8 cellular contexts compared by ENCODE assay signal in the genomic region with DNA sequence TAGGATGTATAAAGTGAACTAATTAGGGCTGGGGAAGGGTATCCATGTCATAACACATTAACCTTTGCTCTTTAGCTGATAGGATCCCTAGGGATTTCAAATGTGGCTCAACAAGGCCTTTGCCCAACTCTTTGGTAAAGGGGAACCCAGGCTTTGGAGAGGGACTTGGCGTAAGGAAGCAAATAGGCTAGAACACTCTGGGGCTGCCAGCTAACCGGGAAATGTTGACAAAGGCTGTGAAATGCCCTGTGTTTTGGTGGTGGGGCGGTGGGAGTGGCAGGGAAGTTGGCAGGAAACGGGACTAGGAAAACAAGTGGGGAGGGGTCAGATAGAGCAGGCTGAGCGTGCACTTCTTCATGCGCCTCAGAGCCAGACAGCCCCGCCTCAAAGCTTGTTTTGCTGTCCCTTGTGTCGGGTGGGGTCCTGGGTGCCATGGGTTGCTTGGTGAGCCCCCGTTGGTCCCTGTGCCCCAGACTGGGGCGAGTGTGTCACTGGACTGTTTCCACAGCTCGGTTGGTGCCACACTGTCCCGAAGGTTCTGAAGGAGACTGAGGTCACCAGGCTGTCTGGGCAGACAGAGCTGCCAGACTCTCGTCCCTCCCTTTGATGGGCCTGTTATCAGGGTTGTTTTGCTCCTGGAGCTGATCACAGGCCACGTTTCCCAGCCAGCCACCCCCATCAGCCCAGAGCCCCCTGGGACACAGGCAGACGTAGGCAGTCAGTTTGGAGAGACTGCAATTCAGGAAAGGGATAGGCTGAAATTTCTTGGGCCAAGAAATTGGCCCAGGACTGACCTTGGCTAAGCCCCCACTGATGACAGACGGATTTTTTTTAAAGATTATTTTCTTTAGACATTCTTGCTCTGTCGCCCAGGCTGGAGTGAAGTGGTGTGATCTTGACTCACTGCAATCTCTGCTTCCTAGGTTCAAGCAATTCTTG. TPM values are rescaled to one million over a fixed set of nuclear protein-coding genes. Genes with fewer than 3 reads are reported as not detected.
DNase-seq lines count a peak whose midpoint lies in the region; ATAC-seq and TF ChIP-seq lines count a peak whose summit lies in the region.

No MANE protein-coding gene starts in this region.

- ATAC-seq in activated CD8-positive, alpha-beta memory T cell treated with anti-CD3 and anti-CD28 coated beads, Interleukin-2, amount 10 ng/mL, durations not matched to agents 7 days and 5 days = no peak

- TF ChIP-seq CTCF in esophagus squamous epithelium (IDR thresholded peaks at IDR 0.05) (no peak), transverse colon (IDR thresholded peaks at IDR 0.05) (no peak)

- WGBS in esophagus squamous epithelium, 2 donors = 48 to 52% methylated on average over 14 to 15 of the region's 17 CpGs
- WGBS in mesodermal cell (ENCODE audit: insufficient coverage in 2 of 2), 2 experiments = 79 to 88% methylated on average over 13 to 15 of the region's 17 CpGs
- WGBS in transverse colon (ENCODE audit: low coverage in 1 of 2), 2 donors = 59 to 87% methylated on average over 8 to 16 of the region's 17 CpGs

- no peak overlapping the region for H3K4me3 Mint-ChIP-seq in activated CD8-positive, alpha-beta memory T cell treated with anti-CD3 and anti-CD28 coated beads, Interleukin-2, amount 10 ng/mL, durations not matched to agents 7 days and 5 days

- H3K27ac ChIP-seq in esophagus squamous epithelium = peak overlapping the region; percentile 57 to 91 (median 77)
- peak overlapping the region; percentile 78 for H3K27ac ChIP-seq in mesodermal cell (ENCODE audit: low read depth, low read length, severe bottlenecking)
- H3K27ac ChIP-seq in transverse colon = peak overlapping the region; percentile 58 to 80 (median 62)

- peaks cover 0 to 26% (median 0%) of the 10 kb centered on the region in 3 donors for H3K36me3 ChIP-seq in esophagus squamous epithelium
- peaks cover 16% of the 10 kb centered on the region for H3K36me3 ChIP-seq in mesodermal cell (ENCODE audit: control insufficient read depth, insufficient read depth, low read length)
- peaks cover 0 to 4% (median under 1%) of the 10 kb centered on the region in 4 donors for H3K36me3 ChIP-seq in transverse colon

- CTCF ChIA-PET in activated CD8-positive, alpha-beta memory T cell treated with anti-CD3 and anti-CD28 coated beads, Interleukin-2, amount 10 ng/mL, durations not matched to agents 7 days and 5 days (lab: Charles Lee) = no interaction called here

- DNase-seq in NCI-H446 treated with DMSO at 0.1 percent for 48 hours (lab: John Stamatoyannopoulos, UW) = peak; percentile 35
- DNase-seq in esophagus squamous epithelium (lab: John Stamatoyannopoulos, UW) = no peak
- DNase-seq in transverse colon = peak; percentile 34
- no peak for DNase-seq in NCI-H187 (lab: John Stamatoyannopoulos, UW)
- DNase-seq in CD1c-positive myeloid dendritic cell (ENCODE audit: extremely low spot score) = no peak
- DNase-seq in activated CD8-positive, alpha-beta memory T cell treated with anti-CD3 and anti-CD28 coated beads, Interleukin-2, amount 10 ng/mL, durations not matched to agents 7 days and 5 days = no peak
- no peak for DNase-seq in activated CD4-positive, CD25-positive, alpha-beta regulatory T cell (lab: John Stamatoyannopoulos, UW)

- TF ChIP-seq EP300 in transverse colon (IDR thresholded peaks at IDR 0.05; ENCODE audit: low read depth) = no peak

- H3K4me1 ChIP-seq in esophagus squamous epithelium (peaks cover 5 to 23% (median 8%) of the 10 kb centered on the region in 3 donors), mesodermal cell (ENCODE audit: control insufficient read depth, insufficient read depth, low read length, poor library complexity, severe bottlenecking) (peaks cover 28% of the 10 kb centered on the region), transverse colon (peaks cover 0 to 20% (median 8%) of the 10 kb centered on the region in 4 donors)

- intact Hi-C loops in esophagus squamous epithelium (cut with DNase I) = no loop called here
- intact Hi-C loops in transverse colon (cut with DNase I; ENCODE audit: low total_unique reads) = no loop called here

- no peak overlapping the region for H3K27ac Mint-ChIP-seq in activated CD8-positive, alpha-beta memory T cell treated with anti-CD3 and anti-CD28 coated beads, Interleukin-2, amount 10 ng/mL, durations not matched to agents 7 days and 5 days

- H3K9me3 ChIP-seq in esophagus squamous epithelium (no peaks in the 10 kb centered on the region), mesodermal cell (ENCODE audit: control insufficient read depth, low read length) (no peaks in the 10 kb centered on the region), transverse colon (no peaks in the 10 kb centered on the region)

- no peak for TF ChIP-seq POLR2A in esophagus squamous epithelium (IDR thresholded peaks at IDR 0.05)
- no peak for TF ChIP-seq POLR2A in transverse colon (IDR thresholded peaks at IDR 0.05)

- peak overlapping the region in 1 of 4 donors; percentile 8 for H3K4me3 ChIP-seq in esophagus squamous epithelium
- no peak overlapping the region for H3K4me3 ChIP-seq in mesodermal cell (ENCODE audit: extremely low read depth, insufficient read depth, low read length, poor library complexity, severe bottlenecking)
- H3K4me3 ChIP-seq in transverse colon = no peak overlapping the region

- no peaks in the 10 kb centered on the region for H3K9me3 Mint-ChIP-seq in activated CD8-positive, alpha-beta memory T cell treated with anti-CD3 and anti-CD28 coated beads, Interleukin-2, amount 10 ng/mL, durations not matched to agents 7 days and 5 days (ENCODE audit: low read depth)

- H3K36me3 Mint-ChIP-seq in activated CD8-positive, alpha-beta memory T cell treated with anti-CD3 and anti-CD28 coated beads, Interleukin-2, amount 10 ng/mL, durations not matched to agents 7 days and 5 days = peaks cover 3% of the 10 kb centered on the region

- H3K4me1 Mint-ChIP-seq in activated CD8-positive, alpha-beta memory T cell treated with anti-CD3 and anti-CD28 coated beads, Interleukin-2, amount 10 ng/mL, durations not matched to agents 7 days and 5 days = no peaks in the 10 kb centered on the region

- no peaks in the 10 kb centered on the region for H3K27me3 Mint-ChIP-seq in activated CD8-positive, alpha-beta memory T cell treated with anti-CD3 and anti-CD28 coated beads, Interleukin-2, amount 10 ng/mL, durations not matched to agents 7 days and 5 days

- in situ Hi-C loops in transverse colon (cut with MboI; ENCODE audit: low pct_ligation_motif_present in 1 of 4, low pct_unique_long_range_greater_than_20kb in 1 of 4, low sequenced_read_pairs in 3 of 4) = no loop called here

- H3K27me3 ChIP-seq in esophagus squamous epithelium (no peaks in the 10 kb centered on the region), transverse colon (no peaks in the 10 kb centered on the region)

RNA-seq across cellular contexts. Expression of a gene that starts 19.6 kb away (rescaled TPM):
- total RNA-seq in esophagus squamous epithelium = 10 to 100 TPM in 3 of 4 donors, 1 to 10 TPM in 1; 9.7 to 16.0 (median 11.3) TPM
- polyA plus RNA-seq in mesodermal cell (2013, experiment 1 of 2) = 7.9 TPM
- polyA plus RNA-seq in mesodermal cell (2013, experiment 2 of 2) = 7.5 TPM
- 10 to 100 TPM; 10.9 to 55.0 (median 29.2) TPM for total RNA-seq in transverse colon
- 1 to 10 TPM; 6.4 to 7.3 TPM for total RNA-seq in activated CD8-positive, alpha-beta memory T cell treated with anti-CD3 and anti-CD28 coated beads, Interleukin-2, amount 10 ng/mL, durations not matched to agents 7 days and 5 days

RNA-seq across cellular contexts. Expression of a gene that starts 19.9 kb away (rescaled TPM):
- total RNA-seq in esophagus squamous epithelium = 1 to 10 TPM; 4.5 to 7.0 (median 6.1) TPM
- 11.7 TPM for polyA plus RNA-seq in mesodermal cell (2013, experiment 1 of 2)
- polyA plus RNA-seq in mesodermal cell (2013, experiment 2 of 2) = 10.7 TPM
- total RNA-seq in transverse colon = 10 to 100 TPM in 2 of 4 donors, 1 to 10 TPM in 2; 7.4 to 17.2 (median 10.9) TPM
- 10 to 100 TPM in 1 of 2 experiments, 1 to 10 TPM in 1; 8.5 to 10.6 TPM for total RNA-seq in activated CD8-positive, alpha-beta memory T cell treated with anti-CD3 and anti-CD28 coated beads, Interleukin-2, amount 10 ng/mL, durations not matched to agents 7 days and 5 days

RNA-seq across cellular contexts. Expression of a gene that starts 29.4 kb away (rescaled TPM):
- total RNA-seq in esophagus squamous epithelium (10 to 100 TPM; 13.9 to 30.5 (median 27.3) TPM), transverse colon (10 to 100 TPM in 3 of 4 donors, 1 to 10 TPM in 1; 4.9 to 28.9 (median 14.5) TPM)
- polyA plus RNA-seq in mesodermal cell (2013, experiment 1 of 2) = 50.5 TPM
- 51.4 TPM for polyA plus RNA-seq in mesodermal cell (2013, experiment 2 of 2)
- total RNA-seq in activated CD8-positive, alpha-beta memory T cell treated with anti-CD3 and anti-CD28 coated beads, Interleukin-2, amount 10 ng/mL, durations not matched to agents 7 days and 5 days = 10 to 100 TPM; 47.3 to 51.6 TPM

Comparison
In these comparisons a context has a peak if more than half of its experiments do, and no peak if none do; other contexts are left out.
1. DNase-seq: peak in NCI-H446 treated with DMSO at 0.1 percent for 48 hours (single experiment) and transverse colon (single experiment); none in esophagus squamous epithelium (single experiment), NCI-H187 (0 of 2), CD1c-positive myeloid dendritic cell (single experiment), activated CD8-positive, alpha-beta memory T cell treated with anti-CD3 and anti-CD28 coated beads, Interleukin-2, amount 10 ng/mL, durations not matched to agents 7 days and 5 days (single experiment) and activated CD4-positive, CD25-positive, alpha-beta regulatory T cell (0 of 4).
2. Peak in every context shown above with its lines, with median percentiles within 50 percentile points of each other: H3K27ac ChIP-seq.